27 cellular contexts compared by ENCODE assay signal in genomic region chr3:138797508-138798038, GRCh38. TPM values are rescaled to one million over a fixed set of nuclear protein-coding genes. Genes with fewer than 3 reads are reported as not detected.
A peak's percentile ranks its signal among the peaks of the same experiment; 100 is the strongest.
DNase-seq lines count a peak whose midpoint lies in the region; ATAC-seq, FAIRE-seq and TF ChIP-seq lines count a peak whose summit lies in the region.
"Had no signal": no experiment of that assay in that cellular context is flagged by ENCODE, and none has a peak within 500 bp of the region (broad histone marks: within the 10 kb centered on the region; RNA-seq: fewer than 3 reads in every experiment).

No MANE protein-coding gene starts in this region.

- no peak for FAIRE-seq in GM19239 (lab: Jason Lieb, UNC)
- FAIRE-seq: HTR-8/SVneo, small intestine had no signal

- H3K4me1 Mint-ChIP-seq in activated T-cell treated with anti-CD3 and anti-CD28 coated beads, Interleukin-2, amount 50 U/mL, for 72 hours (ENCODE audit: low read depth): peaks cover 17% of the 10 kb centered on the region
- H3K4me1 Mint-ChIP-seq in activated CD4-positive, alpha-beta memory T cell treated with anti-CD3 and anti-CD28 coated beads, Interleukin-2, amount 10 ng/mL, durations not matched to agents 7 days and 5 days: peaks cover 14% of the 10 kb centered on the region
- H3K4me1 Mint-ChIP-seq in progenitor cell of endocrine pancreas (ENCODE audit: low read depth): peaks cover under 1% of the 10 kb centered on the region

- H3K36me3 Mint-ChIP-seq in activated T-cell treated with anti-CD3 and anti-CD28 coated beads, Interleukin-2, amount 50 U/mL, for 72 hours (ENCODE audit: insufficient read depth in 2 of 2): peaks cover 0 to 2% of the 10 kb centered on the region in 2 donors
- H3K36me3 Mint-ChIP-seq in activated CD4-positive, alpha-beta memory T cell treated with anti-CD3 and anti-CD28 coated beads, Interleukin-2, amount 10 ng/mL, durations not matched to agents 7 days and 5 days (ENCODE audit: low read depth): peaks cover 17% of the 10 kb centered on the region
- peaks cover 4% of the 10 kb centered on the region for H3K36me3 Mint-ChIP-seq in progenitor cell of endocrine pancreas (ENCODE audit: insufficient read depth)

- H3K27me3 Mint-ChIP-seq in activated T-cell treated with anti-CD3 and anti-CD28 coated beads, Interleukin-2, amount 50 U/mL, for 72 hours (ENCODE audit: low read depth): no peaks in the 10 kb centered on the region
- H3K27me3 Mint-ChIP-seq in activated CD4-positive, alpha-beta memory T cell treated with anti-CD3 and anti-CD28 coated beads, Interleukin-2, amount 10 ng/mL, durations not matched to agents 7 days and 5 days: no peaks in the 10 kb centered on the region
- no peaks in the 10 kb centered on the region for H3K27me3 Mint-ChIP-seq in progenitor cell of endocrine pancreas
- H3K27me3 Mint-ChIP-seq: activated naive CD8-positive, alpha-beta T cell treated with anti-CD3 and anti-CD28 coated beads, Interleukin-2, amount 10 ng/mL, durations not matched to agents 7 days and 5 days had no signal

- H3K27ac Mint-ChIP-seq in activated T-cell treated with anti-CD3 and anti-CD28 coated beads, Interleukin-2, amount 50 U/mL, for 72 hours: peak overlapping the region; percentile 71
- peak overlapping the region; percentile 3 for H3K27ac Mint-ChIP-seq in activated CD4-positive, alpha-beta memory T cell treated with anti-CD3 and anti-CD28 coated beads, Interleukin-2, amount 10 ng/mL, durations not matched to agents 7 days and 5 days
- peak overlapping the region; percentile 81 for H3K27ac Mint-ChIP-seq in progenitor cell of endocrine pancreas
- H3K27ac Mint-ChIP-seq: activated naive CD8-positive, alpha-beta T cell treated with anti-CD3 and anti-CD28 coated beads, Interleukin-2, amount 10 ng/mL, durations not matched to agents 7 days and 5 days had no signal

- no peak for ATAC-seq in activated T-cell treated with anti-CD3 and anti-CD28 coated beads, Interleukin-2, amount 50 U/mL, for 72 hours (replicated peaks in 1 of 2)
- peak; percentile 62 for ATAC-seq in GM19351 (IDR thresholded peaks at IDR 0.05; ENCODE audit: unreplicated experiment)
- ATAC-seq in HG03342 (IDR thresholded peaks at IDR 0.05; ENCODE audit: unreplicated experiment): no peak
- ATAC-seq: gastroesophageal sphincter, left lobe of liver had no signal

- CTCF ChIA-PET in activated CD4-positive, alpha-beta memory T cell treated with anti-CD3 and anti-CD28 coated beads, Interleukin-2, amount 10 ng/mL, durations not matched to agents 7 days and 5 days (lab: Charles Lee): interaction anchor here (1.2 to 2.5 kb wide), 3 partner anchors 9 to 118 kb away, joined by 5 to 11 read pairs (median 5); no protein-coding TSS in a partner anchor

- no peaks in the 10 kb centered on the region for H3K9me3 Mint-ChIP-seq in activated T-cell treated with anti-CD3 and anti-CD28 coated beads, Interleukin-2, amount 50 U/mL, for 72 hours
- no peaks in the 10 kb centered on the region for H3K9me3 Mint-ChIP-seq in activated CD4-positive, alpha-beta memory T cell treated with anti-CD3 and anti-CD28 coated beads, Interleukin-2, amount 10 ng/mL, durations not matched to agents 7 days and 5 days
- H3K9me3 Mint-ChIP-seq in progenitor cell of endocrine pancreas (ENCODE audit: low read depth): no peaks in the 10 kb centered on the region
- H3K9me3 Mint-ChIP-seq: activated naive CD8-positive, alpha-beta T cell treated with anti-CD3 and anti-CD28 coated beads, Interleukin-2, amount 10 ng/mL, durations not matched to agents 7 days and 5 days had no signal

- POLR2A ChIA-PET in activated CD4-positive, alpha-beta memory T cell treated with anti-CD3 and anti-CD28 coated beads, Interleukin-2, amount 10 ng/mL, durations not matched to agents 7 days and 5 days (lab: Charles Lee): interaction anchor here (1.4 kb wide), 1 partner anchor 16 kb away, joined by 5 read pairs; no protein-coding TSS in a partner anchor

- no peak for TF ChIP-seq CTCF in progenitor cell of endocrine pancreas (IDR thresholded peaks at IDR 0.05; ENCODE audit: unreplicated experiment)

- DNase-seq in activated T-cell treated with anti-CD3 and anti-CD28 coated beads, Interleukin-2, amount 50 U/mL, for 72 hours: no peak
- DNase-seq in activated T-cell treated with anti-CD3 and anti-CD28 coated beads, Interleukin-2, amount 50 U/mL, for 48 hours: no peak
- DNase-seq in activated CD4-positive, alpha-beta memory T cell treated with anti-CD3 and anti-CD28 coated beads, Interleukin-2, amount 10 ng/mL, durations not matched to agents 7 days and 5 days: no peak
- DNase-seq in progenitor cell of endocrine pancreas (ENCODE audit: low spot score, unreplicated experiment) (no peak), NCI-H345 (lab: John Stamatoyannopoulos, UW) (no peak), GM19239 (ENCODE audit: insufficient read length, low spot score) (no peak)
- DNase-seq: activated naive CD8-positive, alpha-beta T cell treated with anti-CD3 and anti-CD28 coated beads, Interleukin-2, amount 10 ng/mL, durations not matched to agents 7 days and 5 days; BE2C; central memory CD4-positive, alpha-beta T cell; COR-L47; dermis blood vessel endothelial cell; DMS53; hippocampal formation; KG1; MG63; NCI-H1105 treated with DMSO at 0.1 percent for 48 hours; NCI-H2029; Peyer's patch; small intestine; stimulated activated CD4-positive, alpha-beta T cell treated with anti-CD3 and anti-CD28 coated beads, Interleukin-1b, Interleukin-23, amount 100 ng/mL, for 48 hours; stimulated activated CD8-positive, alpha-beta memory T cell treated with anti-CD3 and anti-CD28 coated beads, Interleukin-4, amount 100 ng/mL, for 48 hours; trophoblast cell had no signal

- no peak overlapping the region for H3K4me3 Mint-ChIP-seq in activated T-cell treated with anti-CD3 and anti-CD28 coated beads, Interleukin-2, amount 50 U/mL, for 72 hours
- H3K4me3 Mint-ChIP-seq in activated CD4-positive, alpha-beta memory T cell treated with anti-CD3 and anti-CD28 coated beads, Interleukin-2, amount 10 ng/mL, durations not matched to agents 7 days and 5 days: no peak overlapping the region
- H3K4me3 Mint-ChIP-seq in progenitor cell of endocrine pancreas (ENCODE audit: low read depth): no peak overlapping the region
- H3K4me3 Mint-ChIP-seq: activated naive CD8-positive, alpha-beta T cell treated with anti-CD3 and anti-CD28 coated beads, Interleukin-2, amount 10 ng/mL, durations not matched to agents 7 days and 5 days had no signal

RNA-seq across cellular contexts. Expression of gene PIK3CB, which starts 37.2 kb away (rescaled TPM):
- total RNA-seq in activated T-cell treated with anti-CD3 and anti-CD28 coated beads, Interleukin-2, amount 50 U/mL, for 72 hours: 10 to 100 TPM; 18.8 to 26.3 TPM
- 10 to 100 TPM; 13.5 to 14.4 TPM for total RNA-seq in activated CD4-positive, alpha-beta memory T cell treated with anti-CD3 and anti-CD28 coated beads, Interleukin-2, amount 10 ng/mL, durations not matched to agents 7 days and 5 days
- 18.3 and 23.7 TPM in 2 replicates for total RNA-seq in progenitor cell of endocrine pancreas

Comparison
In these comparisons a context has a peak if more than half of its experiments do, and no peak if none do; other contexts are left out.
1. H3K27ac Mint-ChIP-seq: peak in every context shown above with its lines; median percentile 81 in progenitor cell of endocrine pancreas; 71 in activated T-cell treated with anti-CD3 and anti-CD28 coated beads, Interleukin-2, amount 50 U/mL, for 72 hours; 3 in activated CD4-positive, alpha-beta memory T cell treated with anti-CD3 and anti-CD28 coated beads, Interleukin-2, amount 10 ng/mL, durations not matched to agents 7 days and 5 days.